In the genomic region with DNA sequence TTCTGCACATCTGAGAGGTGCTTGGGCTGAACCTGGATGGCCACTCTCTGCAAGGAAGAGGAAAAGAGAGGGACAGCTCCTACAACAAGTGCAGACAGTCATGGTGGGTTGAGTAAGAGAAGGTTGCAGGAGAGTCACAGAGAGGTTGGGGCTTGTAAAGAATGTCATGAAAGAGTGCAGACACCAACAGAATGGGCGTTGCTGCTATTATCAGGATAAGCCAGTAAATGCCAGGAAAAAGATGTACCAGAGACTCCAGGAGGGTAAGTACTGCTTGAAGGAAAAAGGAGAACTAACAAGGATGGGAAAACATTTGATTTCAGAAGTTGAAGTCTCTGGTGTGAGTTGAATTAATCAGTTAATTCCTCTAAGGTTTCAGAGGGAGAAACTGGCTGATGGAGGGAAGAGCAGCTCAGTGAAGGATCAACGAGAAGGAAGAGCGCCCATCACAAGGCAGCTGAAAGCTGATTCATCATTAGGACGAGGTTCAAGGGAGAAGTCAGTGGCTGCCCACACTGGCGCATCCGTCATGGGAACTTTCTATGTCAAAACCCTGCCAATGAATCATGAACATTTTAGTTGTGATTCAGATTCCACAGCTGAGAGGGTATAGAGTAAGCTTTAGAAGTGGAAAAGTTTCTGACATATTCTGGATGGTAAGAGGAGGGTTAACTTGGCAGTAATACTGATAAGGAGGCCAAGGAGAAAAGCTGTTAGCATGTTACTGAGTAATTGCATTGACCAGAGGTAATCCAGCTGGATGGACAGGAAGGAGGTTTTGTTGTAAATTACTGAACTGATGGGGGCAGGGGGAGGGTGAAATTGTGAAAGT, we compare ENCODE assay signal across 1 cellular context.
TF ChIP-seq lines count a peak whose summit lies in the region.

No MANE protein-coding gene starts in this region.

TF ChIP-seq in IMR-90, 13 proteins besides CTCF, POLR2A, EP300 and RAD21:
- peak; percentile 46; the same call in 1 of the 2 replicates for TF ChIP-seq MAFK (IDR thresholded peaks at IDR 0.05; ENCODE audit: low read depth, low read length)
- TF ChIP-seq RCOR1 (IDR thresholded peaks at IDR 0.05; ENCODE audit: insufficient replicate concordance, low read length), result peak; percentile 72
- peak; percentile 14; the same call in 1 of the 2 replicates for TF ChIP-seq CEBPB (IDR thresholded peaks at IDR 0.05; ENCODE audit: low read depth, low read length)
- peak; percentile 71; the same call in 1 of the 2 replicates for TF ChIP-seq FOS (IDR thresholded peaks at IDR 0.05; ENCODE audit: low read depth, low read length)
- no peak for TF ChIP-seq ELK1 (IDR thresholded peaks at IDR 0.05; ENCODE audit: borderline replicate concordance, low read depth, low read length)
- TF ChIP-seq BHLHE40 (IDR thresholded peaks at IDR 0.05; ENCODE audit: low read depth, low read length), result no peak
- TF ChIP-seq SMC3 (IDR thresholded peaks at IDR 0.05; ENCODE audit: low read depth, low read length), result no peak
TF ChIP-seq in IMR-90: peak in this region for 4.
